In genomic region chr12:2877047-2877958, GRCh38 we compare ENCODE assay signal across 1 cellular context.
A peak's percentile ranks its signal among the peaks of the same experiment; 100 is the strongest.
TF ChIP-seq lines count a peak whose summit lies in the region.

FOXM1 (minus strand) TSS chr12:2877174; CDS start chr12:2874478, 2,696 bp downstream.
RHNO1 (plus strand) TSS chr12:2877223; CDS start chr12:2885367, 8,144 bp downstream.

TF ChIP-seq in K562, 482 proteins besides CTCF, POLR2A, EP300 and RAD21 (continued from another document and continues in another):
- no peak for TF ChIP-seq ZNF398 (CRISPR knock-in tag; IDR thresholded peaks at IDR 0.05)
- no peak for TF ChIP-seq ZBTB49 (CRISPR knock-in tag; IDR thresholded peaks at IDR 0.05; ENCODE audit: borderline replicate concordance)
- no peak for TF ChIP-seq FOXP1 (CRISPR knock-in tag; IDR thresholded peaks at IDR 0.05)
- peak; percentile 74 for TF ChIP-seq CXXC5 (CRISPR knock-in tag; IDR thresholded peaks at IDR 0.05)
- no peak for TF ChIP-seq PHB2 (IDR thresholded peaks at IDR 0.05; ENCODE audit: low read depth)
- no peak for TF ChIP-seq SMARCE1 (IDR thresholded peaks at IDR 0.05)
- TF ChIP-seq CBFA2T2 (conservative IDR thresholded peaks at IDR 0.05) = peak; percentile 83
- TF ChIP-seq SIN3A (IDR thresholded peaks at IDR 0.05; ENCODE audit: borderline replicate concordance in 2 of 2, control insufficient read depth in 1 of 2, low read depth in 2 of 2, low read length in 2 of 2) = 0 out of 4 replicates have a peak, but pooled peaks of 1 of the 2 experiments have one; percentile 56
- no peak for TF ChIP-seq RUNX1 (IDR thresholded peaks at IDR 0.05; ENCODE audit: low read depth)
- TF ChIP-seq SUPT5H (IDR thresholded peaks at IDR 0.05) = peak; percentile 71
- TF ChIP-seq DACH1 (IDR thresholded peaks at IDR 0.05; ENCODE audit: partially characterized antibody) = no peak
- no peak for TF ChIP-seq ZNF77 (CRISPR knock-in tag; IDR thresholded peaks at IDR 0.05)
- TF ChIP-seq HNRNPH1 (optimal IDR thresholded peaks at IDR 0.05; ENCODE audit: low read depth, low read length) = no peak
- no peak for TF ChIP-seq DIDO1 (tag; IDR thresholded peaks at IDR 0.05; ENCODE audit: low read depth)
- TF ChIP-seq ZKSCAN8 (CRISPR knock-in tag; IDR thresholded peaks at IDR 0.05) = no peak
- TF ChIP-seq SP1 (CRISPR knock-in tag; IDR thresholded peaks at IDR 0.05) = no peak
- TF ChIP-seq ZFP30 (CRISPR knock-in tag; IDR thresholded peaks at IDR 0.05; ENCODE audit: borderline replicate concordance) = no peak
- TF ChIP-seq ZNF639 (CRISPR knock-in tag; conservative IDR thresholded peaks at IDR 0.05 in 1 of 2, IDR thresholded peaks at IDR 0.05 in 1 of 2) = 0 out of 4 replicates have a peak, but pooled peaks of 1 of the 2 experiments have one; percentile 5
- TF ChIP-seq CBFB (CRISPR knock-in tag; IDR thresholded peaks at IDR 0.05) = no peak
- no peak for TF ChIP-seq GATAD2B (IDR thresholded peaks at IDR 0.05; ENCODE audit: borderline replicate concordance)
- no peak for TF ChIP-seq ETV5 (CRISPR knock-in tag; IDR thresholded peaks at IDR 0.05; ENCODE audit: low read depth)
- no peak for TF ChIP-seq PHB (CRISPR knock-in tag; IDR thresholded peaks at IDR 0.05)
- no peak for TF ChIP-seq TSC22D4 (tag; IDR thresholded peaks at IDR 0.05)
- TF ChIP-seq ZNF699 (CRISPR knock-in tag; IDR thresholded peaks at IDR 0.05; ENCODE audit: insufficient replicate concordance) = no peak
- 0 out of 2 replicates have a peak, but pooled peaks have one; percentile 13 for TF ChIP-seq TAF7 (tag; IDR thresholded peaks at IDR 0.05)
- TF ChIP-seq NCOA4 (IDR thresholded peaks at IDR 0.05; ENCODE audit: partially characterized antibody) = no peak
- no peak for TF ChIP-seq DDX20 (tag; IDR thresholded peaks at IDR 0.05; ENCODE audit: low read depth)
- no peak for TF ChIP-seq XRCC5 (IDR thresholded peaks at IDR 0.05; ENCODE audit: low read depth, low read length)
- TF ChIP-seq GMEB1 (CRISPR knock-in tag; IDR thresholded peaks at IDR 0.05) = peak; percentile 71
- no peak for TF ChIP-seq RFX1 (IDR thresholded peaks at IDR 0.05)
- peak; percentile 82; the same call in 1 of the 2 replicates for TF ChIP-seq KLF13 (tag; IDR thresholded peaks at IDR 0.05; ENCODE audit: borderline replicate concordance, low read depth)
- peak; percentile 34 for TF ChIP-seq VEZF1 (CRISPR knock-in tag; IDR thresholded peaks at IDR 0.05)
- no peak for TF ChIP-seq CTBP1 (IDR thresholded peaks at IDR 0.05; ENCODE audit: borderline replicate concordance)
- TF ChIP-seq SMAD4 (CRISPR knock-in tag; conservative IDR thresholded peaks at IDR 0.05) = no peak; the same call in 1 of the 2 replicates
- no peak for TF ChIP-seq NR3C1 (CRISPR knock-in tag; IDR thresholded peaks at IDR 0.05)
- TF ChIP-seq CHD7 (IDR thresholded peaks at IDR 0.05; ENCODE audit: low read depth, low read length) = no peak
- no peak for TF ChIP-seq UBTF (IDR thresholded peaks at IDR 0.05; ENCODE audit: borderline replicate concordance in 1 of 2, low read depth in 2 of 2, low read length in 2 of 2)
- no peak for TF ChIP-seq NFIX (CRISPR knock-in tag; IDR thresholded peaks at IDR 0.05; ENCODE audit: low read depth)
